In genomic region chr15:99247063-99247462, GRCh38 we compare ENCODE assay signal across 17 cellular contexts. TPM values are rescaled to one million over a fixed set of nuclear protein-coding genes. Genes with fewer than 3 reads are reported as not detected.
DNase-seq lines count a peak whose midpoint lies in the region; ATAC-seq, FAIRE-seq and TF ChIP-seq lines count a peak whose summit lies in the region.
"Had no signal": no experiment of that assay in that cellular context is flagged by ENCODE, and none has a peak within 500 bp of the region (broad histone marks: within the 10 kb centered on the region; RNA-seq: fewer than 3 reads in every experiment).

No MANE protein-coding gene starts in this region.

- CTCF ChIA-PET in MCF 10A (lab: Yijun Ruan, JAX): interaction anchor here (0.7 to 1.2 kb wide), 3 partner anchors 8 to 559 kb away, joined by 3 read pairs; no protein-coding TSS in a partner anchor
- CTCF ChIA-PET in activated CD4-positive, alpha-beta T cell treated with anti-CD3 and anti-CD28 coated beads for 36 hours (lab: Charles Lee): interaction anchor here (0.9 kb wide), 1 partner anchor 230 kb away, joined by 3 read pairs; no protein-coding TSS in a partner anchor
- CTCF ChIA-PET in activated naive CD4-positive, alpha-beta T cell treated with anti-CD3 and anti-CD28 coated beads for 36 hours (lab: Charles Lee): no interaction called here

- no peak overlapping the region for H3K9ac ChIP-seq in SU-DHL-6 (ENCODE audit: low read length)
- H3K9ac ChIP-seq in keratinocyte (ENCODE audit: control insufficient read depth, extremely low read depth, insufficient read depth, low read length): no peak overlapping the region
- H3K9ac ChIP-seq: SK-N-SH had no signal

- POLR2A ChIA-PET in MCF 10A (lab: Yijun Ruan, JAX): interaction anchor here (1.0 to 1.6 kb wide), 3 partner anchors 21 to 486 kb away, joined by 3 to 4 read pairs (median 3); partner anchors contain the start of gene LYSMD4
- POLR2A ChIA-PET in activated CD4-positive, alpha-beta T cell treated with anti-CD3 and anti-CD28 coated beads for 36 hours (lab: Charles Lee): no interaction called here

- no peak for FAIRE-seq in keratinocyte (lab: Jason Lieb, UNC)

- H2AFZ ChIP-seq in SU-DHL-6 (ENCODE audit: low read depth, low read length, severe bottlenecking) (no peak overlapping the region), keratinocyte (ENCODE audit: control insufficient read depth, low read length) (no peak overlapping the region)

- no peaks in the 10 kb centered on the region for H3K9me3 ChIP-seq in breast epithelium
- H3K9me3 ChIP-seq in SU-DHL-6 (ENCODE audit: insufficient read depth, low read length): no peaks in the 10 kb centered on the region
- H3K9me3 ChIP-seq in keratinocyte (ENCODE audit: control insufficient read depth, low read depth, low read length): no peaks in the 10 kb centered on the region
- H3K9me3 ChIP-seq: HAP-1, Peyer's patch, SK-N-SH had no signal

- no peaks in the 10 kb centered on the region for H3K9me1 ChIP-seq in keratinocyte (ENCODE audit: control insufficient read depth, extremely low read depth, insufficient read depth, low read length)

- dilution Hi-C loops in keratinocyte (cut with MboI; ENCODE audit: extremely low pct_ligation_motif_present, low sequenced_read_pairs): no loop called here

- ATAC-seq in activated CD4-positive, alpha-beta T cell treated with anti-CD3 and anti-CD28 coated beads for 36 hours: no peak

- BruUV-seq in MCF 10A (replicated peaks; lab: Mats Ljungman, UMichigan): no TSS peak

- intact Hi-C loops in MCF 10A (cut with micrococcal nuclease): no loop called here
- intact Hi-C loops in breast epithelium (cut with DNase I; ENCODE audit: low total_unique reads): no loop called here
- intact Hi-C loops in activated CD4-positive, alpha-beta T cell treated with anti-CD3 and anti-CD28 coated beads for 36 hours (cut with DNase I, micrococcal nuclease): no loop called here
- intact Hi-C loops in activated naive CD4-positive, alpha-beta T cell treated with anti-CD3 and anti-CD28 coated beads for 36 hours (cut with micrococcal nuclease): no loop called here

- peaks cover 25% of the 10 kb centered on the region for H3F3A ChIP-seq in SU-DHL-6 (ENCODE audit: insufficient read depth)

- peak overlapping the region; percentile 53 for H3K4me2 ChIP-seq in SU-DHL-6 (ENCODE audit: low read depth, low read length, poor library complexity, severe bottlenecking)
- peak overlapping the region; percentile 41 for H3K4me2 ChIP-seq in keratinocyte (ENCODE audit: control insufficient read depth, extremely low read depth, insufficient read depth, low read depth, low read length)
- H3K4me2 ChIP-seq: SK-N-SH had no signal

- H3K27me3 ChIP-seq in breast epithelium: no peaks in the 10 kb centered on the region
- H3K27me3 ChIP-seq in SU-DHL-6 (ENCODE audit: low read length): no peaks in the 10 kb centered on the region
- H3K27me3 ChIP-seq in keratinocyte (ENCODE audit: control insufficient read depth, extremely low read depth, insufficient read depth, low read length): no peaks in the 10 kb centered on the region
- H3K27me3 ChIP-seq: Peyer's patch had no signal

- H3K36me3 ChIP-seq in breast epithelium: no peaks in the 10 kb centered on the region
- no peaks in the 10 kb centered on the region for H3K36me3 ChIP-seq in SU-DHL-6 (ENCODE audit: low read length)
- no peaks in the 10 kb centered on the region for H3K36me3 ChIP-seq in keratinocyte (ENCODE audit: control insufficient read depth in 2 of 2, extremely low read depth in 1 of 2, insufficient read depth in 2 of 2, low read length in 2 of 2)
- H3K36me3 ChIP-seq: HAP-1, Peyer's patch had no signal

- peaks cover 8% of the 10 kb centered on the region for H3K4me1 Mint-ChIP-seq in MCF 10A (ENCODE audit: insufficient read depth, unreplicated experiment)
- peaks cover 3% of the 10 kb centered on the region for H3K4me1 Mint-ChIP-seq in activated CD4-positive, alpha-beta T cell treated with anti-CD3 and anti-CD28 coated beads for 36 hours
- peaks cover 9% of the 10 kb centered on the region for H3K4me1 Mint-ChIP-seq in activated naive CD4-positive, alpha-beta T cell treated with anti-CD3 and anti-CD28 coated beads for 36 hours (ENCODE audit: low read depth)

- H3K4me1 ChIP-seq in breast epithelium (peaks cover 0 to 2% of the 10 kb centered on the region in 2 donors), keratinocyte (ENCODE audit: control insufficient read depth, extremely low read depth, insufficient read depth, low read length) (peaks cover 11% of the 10 kb centered on the region)

- H3K4me3 ChIP-seq in breast epithelium: no peak overlapping the region
- H3K4me3 ChIP-seq in SU-DHL-6 (ENCODE audit: insufficient read depth, low read length, poor library complexity, severe bottlenecking): no peak overlapping the region
- no peak overlapping the region for H3K4me3 ChIP-seq in keratinocyte (ENCODE audit: control insufficient read depth in 2 of 3, extremely low read depth in 1 of 3, insufficient read depth in 2 of 3, low read depth in 1 of 3, low read length in 3 of 3)
- H3K4me3 ChIP-seq: HAP-1, Peyer's patch had no signal

- no peaks in the 10 kb centered on the region for H3K9me2 ChIP-seq in SU-DHL-6 (replicated peaks; ENCODE audit: insufficient read depth, low read length)
- H3K9me2 ChIP-seq: SK-N-SH had no signal

- no peaks in the 10 kb centered on the region for H3K9me3 Mint-ChIP-seq in MCF 10A (ENCODE audit: unreplicated experiment)
- H3K9me3 Mint-ChIP-seq in activated CD4-positive, alpha-beta T cell treated with anti-CD3 and anti-CD28 coated beads for 36 hours (ENCODE audit: low read depth): no peaks in the 10 kb centered on the region
- no peaks in the 10 kb centered on the region for H3K9me3 Mint-ChIP-seq in activated naive CD4-positive, alpha-beta T cell treated with anti-CD3 and anti-CD28 coated beads for 36 hours

- no peaks in the 10 kb centered on the region for H3K27me3 Mint-ChIP-seq in MCF 10A (ENCODE audit: insufficient read depth, unreplicated experiment)
- peaks cover 2% of the 10 kb centered on the region for H3K27me3 Mint-ChIP-seq in activated CD4-positive, alpha-beta T cell treated with anti-CD3 and anti-CD28 coated beads for 36 hours
- no peaks in the 10 kb centered on the region for H3K27me3 Mint-ChIP-seq in activated naive CD4-positive, alpha-beta T cell treated with anti-CD3 and anti-CD28 coated beads for 36 hours (ENCODE audit: low read depth)

- no peak overlapping the region for H3K27ac ChIP-seq in breast epithelium
- H3K27ac ChIP-seq in SU-DHL-6 (ENCODE audit: low read depth, low read length): no peak overlapping the region
- H3K27ac ChIP-seq in keratinocyte (ENCODE audit: control insufficient read depth, insufficient read depth, low read length): no peak overlapping the region
- H3K27ac ChIP-seq: C4-2B had no signal

- H3K4me3 Mint-ChIP-seq in MCF 10A (ENCODE audit: unreplicated experiment): peak overlapping the region; percentile 10
- H3K4me3 Mint-ChIP-seq in activated CD4-positive, alpha-beta T cell treated with anti-CD3 and anti-CD28 coated beads for 36 hours: no peak overlapping the region
- H3K4me3 Mint-ChIP-seq in activated naive CD4-positive, alpha-beta T cell treated with anti-CD3 and anti-CD28 coated beads for 36 hours: no peak overlapping the region

- H3K79me2 ChIP-seq in SU-DHL-6 (ENCODE audit: insufficient read depth, low read length) (peaks cover 2% of the 10 kb centered on the region; the same call in 1 of the 2 replicates), keratinocyte (ENCODE audit: control insufficient read depth, insufficient read depth, low read length) (peaks cover 32% of the 10 kb centered on the region)

- DNase-seq in MCF 10A (ENCODE audit: unreplicated experiment): peak; percentile 12
- no peak for DNase-seq in breast epithelium (ENCODE audit: low spot score in 2 of 2)
- no peak for DNase-seq in keratinocyte (ENCODE audit: low read depth, low spot score)
- no peak for DNase-seq in activated CD4-positive, alpha-beta T cell treated with anti-CD3 and anti-CD28 coated beads for 36 hours
- no peak for DNase-seq in ACHN
- no peak for DNase-seq in activated naive CD4-positive, alpha-beta T cell treated with anti-CD3 and anti-CD28 coated beads for 36 hours
- DNase-seq: DMS153, NCI-H1436, NCI-H2081, NCI-H510A treated with DMSO at 0.1 percent for 48 hours, NCI-H82, Peyer's patch, Right ventricle myocardium superior, SK-N-SH had no signal

- peaks cover 13% of the 10 kb centered on the region for H3K36me3 Mint-ChIP-seq in MCF 10A (ENCODE audit: insufficient read depth, unreplicated experiment)
- peaks cover 1% of the 10 kb centered on the region for H3K36me3 Mint-ChIP-seq in activated CD4-positive, alpha-beta T cell treated with anti-CD3 and anti-CD28 coated beads for 36 hours (ENCODE audit: low read depth)
- peaks cover 6% of the 10 kb centered on the region for H3K36me3 Mint-ChIP-seq in activated naive CD4-positive, alpha-beta T cell treated with anti-CD3 and anti-CD28 coated beads for 36 hours (ENCODE audit: low read depth)

- in situ Hi-C loops in ACHN (cut with HindIII; ENCODE audit: low pct_ligation_motif_present, low pct_unique_long_range_greater_than_20kb, low sequenced_read_pairs): no loop called here

- H4K20me1 ChIP-seq in SU-DHL-6 (ENCODE audit: low read depth, low read length) (no peaks in the 10 kb centered on the region), keratinocyte (ENCODE audit: control insufficient read depth, extremely low read depth, insufficient read depth, low read length) (no peaks in the 10 kb centered on the region)

- TF ChIP-seq POLR2A in breast epithelium (IDR thresholded peaks at IDR 0.05): no peak

- TF ChIP-seq CTCF in MCF 10A (IDR thresholded peaks at IDR 0.05; ENCODE audit: unreplicated experiment) (no peak), breast epithelium (IDR thresholded peaks at IDR 0.05) (no peak), SU-DHL-6 (IDR thresholded peaks at IDR 0.05; ENCODE audit: insufficient read depth, low read length, poor library complexity, severe bottlenecking) (no peak), keratinocyte (optimal IDR thresholded peaks at IDR 0.05 in 1 of 3, IDR thresholded peaks at IDR 0.05 in 1 of 3, conservative IDR thresholded peaks at IDR 0.05 in 1 of 3; ENCODE audit: extremely low read depth in 1 of 3, insufficient read depth in 2 of 3, low read length in 3 of 3) (no peak)

- no peak overlapping the region for H3K27ac Mint-ChIP-seq in MCF 10A (ENCODE audit: low read depth, unreplicated experiment)
- no peak overlapping the region for H3K27ac Mint-ChIP-seq in activated CD4-positive, alpha-beta T cell treated with anti-CD3 and anti-CD28 coated beads for 36 hours
- no peak overlapping the region for H3K27ac Mint-ChIP-seq in activated naive CD4-positive, alpha-beta T cell treated with anti-CD3 and anti-CD28 coated beads for 36 hours

RNA-seq across cellular contexts. Expression of gene TTC23, which starts 2.3 kb away (rescaled TPM):
- 15.1 and 15.6 TPM in 2 replicates for total RNA-seq in MCF 10A (2022)
- 10 to 100 TPM; 19.2 to 43.9 (median 29.5) TPM for total RNA-seq in breast epithelium
- 3.4 to 6.7 TPM (median 5.0 TPM) in 3 replicates for polyA plus RNA-seq in keratinocyte
- 9.5 TPM for polyA plus RNA-seq in keratinocyte (2011; ENCODE audit: low read depth)
- polyA plus RNA-seq in keratinocyte (2011; cell fraction: cytosol; rRNA removed): 6.4 and 7.2 TPM in 2 replicates
- 10.9 and 12.8 TPM in 2 replicates for polyA plus RNA-seq in keratinocyte (2011; cell fraction: nucleus; rRNA removed)
- polyA plus RNA-seq in keratinocyte (2012; ENCODE audit: low replicate concordance): 10.5 and 11.3 TPM in 2 replicates
- 7.6 to 10.3 TPM (median 9.2 TPM) in 3 replicates for polyA minus RNA-seq in keratinocyte
- polyA minus RNA-seq in keratinocyte (2011; cell fraction: cytosol; rRNA and poly(A)+ RNA removed): 6.3 TPM
- 7.5 and 18.8 TPM in 2 replicates for polyA minus RNA-seq in keratinocyte (2011; cell fraction: nucleus; rRNA and poly(A)+ RNA removed)
- 1 to 10 TPM; 5.5 to 9.0 TPM for total RNA-seq in activated CD4-positive, alpha-beta T cell treated with anti-CD3 and anti-CD28 coated beads for 36 hours
- total RNA-seq in activated naive CD4-positive, alpha-beta T cell treated with anti-CD3 and anti-CD28 coated beads for 36 hours: 1 to 10 TPM; 4.6 to 5.5 TPM

RNA-seq across cellular contexts. Expression of gene LRRC28, which starts 4.2 kb away (rescaled TPM):
- total RNA-seq in MCF 10A (2022) (10.6 and 11.4 TPM in 2 replicates), breast epithelium (10 to 100 TPM; 24.3 to 52.2 (median 44.3) TPM)
- polyA plus RNA-seq in keratinocyte: 19.2 to 25.1 TPM (median 23.3 TPM) in 3 replicates
- polyA plus RNA-seq in keratinocyte (2011; ENCODE audit: low read depth): 4.9 TPM
- 19.6 and 29.9 TPM in 2 replicates for polyA plus RNA-seq in keratinocyte (2011; cell fraction: cytosol; rRNA removed)
- polyA plus RNA-seq in keratinocyte (2011; cell fraction: nucleus; rRNA removed): 8.9 and 11.7 TPM in 2 replicates
- 11.8 and 12.7 TPM in 2 replicates for polyA plus RNA-seq in keratinocyte (2012; ENCODE audit: low replicate concordance)
- 12.8 to 32.5 TPM (median 26.1 TPM) in 3 replicates for polyA minus RNA-seq in keratinocyte
- 13.6 TPM for polyA minus RNA-seq in keratinocyte (2011; cell fraction: cytosol; rRNA and poly(A)+ RNA removed)
- polyA minus RNA-seq in keratinocyte (2011; cell fraction: nucleus; rRNA and poly(A)+ RNA removed): 14.0 and 26.8 TPM in 2 replicates
- total RNA-seq in activated CD4-positive, alpha-beta T cell treated with anti-CD3 and anti-CD28 coated beads for 36 hours: 10 to 100 TPM; 15.2 to 18.2 TPM
- total RNA-seq in activated naive CD4-positive, alpha-beta T cell treated with anti-CD3 and anti-CD28 coated beads for 36 hours: 10 to 100 TPM; 15.8 to 18.9 TPM
